ENCODE assay signal across 23 cellular contexts in genomic region chr4:91826186-91826585, GRCh38.
DNase-seq lines count a peak whose midpoint lies in the region; ATAC-seq and TF ChIP-seq lines count a peak whose summit lies in the region.
"Had no signal": no experiment of that assay in that cellular context is flagged by ENCODE, and none has a peak within 500 bp of the region (broad histone marks: within the 10 kb centered on the region; RNA-seq: fewer than 3 reads in every experiment).

No MANE protein-coding gene starts in this region.

- H3K9me3 Mint-ChIP-seq in T-cell: peaks cover 19 to 42% (median 28%) of the 10 kb centered on the region in 3 donors

- no peaks in the 10 kb centered on the region for H3K27me3 Mint-ChIP-seq in T-cell
- H3K27me3 Mint-ChIP-seq: activated CD4-positive, alpha-beta memory T cell treated with anti-CD3 and anti-CD28 coated beads for 36 hours; activated naive CD4-positive, alpha-beta T cell treated with anti-CD3 and anti-CD28 coated beads, Interleukin-2, amount 50 U/mL, for 24 hours; activated T-cell treated with anti-CD3 and anti-CD28 coated beads, Interleukin-2, amount 50 U/mL, for 24 hours had no signal

- POLR2A ChIA-PET in RWPE1 (lab: Yijun Ruan, JAX; ENCODE audit: low non-redundant PET): no interaction called here
- POLR2A ChIA-PET in T-cell (lab: Charles Lee): no interaction called here

- H3K27ac ChIP-seq in RWPE1 (no peak overlapping the region), epithelial cell of prostate (peak overlapping the region; percentile 39)
- H3K27ac ChIP-seq: esophagus squamous epithelium, skin epidermis, WERI-Rb-1 had no signal

- no peak for TF ChIP-seq CTCF in RWPE1 (conservative IDR thresholded peaks at IDR 0.05; ENCODE audit: low read depth)

- DNase-seq in HS-27A (ENCODE audit: low read depth): peak; percentile 50
- peak; percentile 30 for DNase-seq in RWPE1 (ENCODE audit: low spot score)
- DNase-seq in epithelial cell of prostate (ENCODE audit: low read depth, low spot score): peak; percentile 54
- peak; percentile 19 for DNase-seq in renal cortical epithelial cell (ENCODE audit: low read depth)
- DNase-seq in T-cell: no peak
- DNase-seq in DMS79 treated with DMSO at 0.1 percent for 48 hours (lab: John Stamatoyannopoulos, UW): no peak
- DNase-seq: activated CD4-positive, alpha-beta memory T cell treated with anti-CD3 and anti-CD28 coated beads for 36 hours; activated T-cell treated with anti-CD3 and anti-CD28 coated beads, Interleukin-2, amount 50 U/mL, for 24 hours; EL; esophagus squamous epithelium; kidney; NCI-H187 treated with DMSO at 0.1 percent for 48 hours; NCI-H446; NK-92 treated with Interleukin-12 subunit alpha and Interleukin-12 subunit beta, amount 100 ng/mL, for 24 hours; stimulated activated CD4-positive, alpha-beta T cell treated with anti-CD3 and anti-CD28 coated beads, Interleukin-2, amount 100 ng/mL, for 48 hours; T-helper 1 cell; WERI-Rb-1 had no signal

- H3K27ac Mint-ChIP-seq in T-cell: no peak overlapping the region
- H3K27ac Mint-ChIP-seq: activated CD4-positive, alpha-beta memory T cell treated with anti-CD3 and anti-CD28 coated beads for 36 hours; activated naive CD4-positive, alpha-beta T cell treated with anti-CD3 and anti-CD28 coated beads, Interleukin-2, amount 50 U/mL, for 24 hours; activated T-cell treated with anti-CD3 and anti-CD28 coated beads, Interleukin-2, amount 50 U/mL, for 24 hours; nephron had no signal

- H3K4me1 Mint-ChIP-seq in T-cell: no peaks in the 10 kb centered on the region
- H3K4me1 Mint-ChIP-seq: activated naive CD4-positive, alpha-beta T cell treated with anti-CD3 and anti-CD28 coated beads, Interleukin-2, amount 50 U/mL, for 24 hours; nephron had no signal

- H3K4me3 Mint-ChIP-seq in T-cell: no peak overlapping the region
- H3K4me3 Mint-ChIP-seq: activated CD4-positive, alpha-beta memory T cell treated with anti-CD3 and anti-CD28 coated beads for 36 hours; activated naive CD4-positive, alpha-beta T cell treated with anti-CD3 and anti-CD28 coated beads, Interleukin-2, amount 50 U/mL, for 24 hours; activated T-cell treated with anti-CD3 and anti-CD28 coated beads, Interleukin-2, amount 50 U/mL, for 24 hours; nephron had no signal

- ATAC-seq in HG03432 (IDR thresholded peaks at IDR 0.05; ENCODE audit: unreplicated experiment) (no peak), T-cell (replicated peaks in 1 of 4) (no peak), GM18909 (IDR thresholded peaks at IDR 0.05; ENCODE audit: poor library complexity, unreplicated experiment) (no peak)
- ATAC-seq: Right ventricle myocardium inferior had no signal

- H3K36me3 Mint-ChIP-seq in T-cell: no peaks in the 10 kb centered on the region
- H3K36me3 Mint-ChIP-seq: activated CD4-positive, alpha-beta memory T cell treated with anti-CD3 and anti-CD28 coated beads for 36 hours; activated naive CD4-positive, alpha-beta T cell treated with anti-CD3 and anti-CD28 coated beads, Interleukin-2, amount 50 U/mL, for 24 hours had no signal

- CTCF ChIA-PET in RWPE1 (lab: Yijun Ruan, JAX) (no interaction called here), T-cell (lab: Charles Lee) (no interaction called here)

Comparison
In these comparisons a context has a peak if more than half of its experiments do, and no peak if none do; other contexts are left out.
1. DNase-seq: peak in HS-27A (single experiment), RWPE1 (single experiment), epithelial cell of prostate (single experiment) and renal cortical epithelial cell (single experiment); none in T-cell (0 of 34) and DMS79 treated with DMSO at 0.1 percent for 48 hours (single experiment).